15 cellular contexts compared by ENCODE assay signal in the genomic region with DNA sequence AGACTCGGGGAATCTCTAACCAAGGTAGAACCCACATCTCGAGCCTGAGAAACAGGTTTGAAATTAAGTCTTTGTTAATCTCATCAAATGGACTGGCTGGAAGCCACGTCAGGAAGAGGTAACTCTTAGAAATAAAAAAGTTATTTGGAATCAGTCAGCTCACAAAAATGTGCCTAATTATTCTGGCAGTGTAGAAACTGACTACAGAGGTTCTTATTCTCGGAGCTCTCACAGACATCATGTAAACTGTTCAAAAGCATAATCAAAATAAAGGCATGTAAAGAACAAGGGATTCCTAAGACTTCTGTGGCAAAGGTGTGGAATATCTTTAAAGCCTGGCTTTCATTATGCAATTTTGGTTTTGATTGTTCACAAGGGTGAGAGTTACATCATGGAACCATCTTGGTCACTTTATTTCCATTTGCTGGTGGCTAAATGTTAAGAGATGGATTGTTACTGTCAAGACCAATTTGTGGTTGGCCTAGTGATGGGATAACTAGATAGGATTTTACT.
"Had no signal": no experiment of that assay in that cellular context is flagged by ENCODE, and none has a peak within 500 bp of the region (broad histone marks: within the 10 kb centered on the region; RNA-seq: fewer than 3 reads in every experiment).

No MANE protein-coding gene starts in this region.

- H3K9me3 ChIP-seq: adrenal gland, body of pancreas, colonic mucosa, lower lobe of right lung, ovary, stomach had no signal

- H3K36me3 ChIP-seq: colonic mucosa, ovary had no signal

- H3K4me3 ChIP-seq: adrenal gland, body of pancreas, colonic mucosa, lower lobe of right lung, ovary, stomach had no signal

- H3K4me1 ChIP-seq: adrenal gland, body of pancreas, colonic mucosa, lower lobe of right lung, stomach had no signal

- ATAC-seq: body of pancreas; lower lobe of right lung; natural killer cell; sciatic nerve; stimulated activated effector memory CD8-positive, alpha-beta T cell treated with anti-CD3 and anti-CD28 coated beads, Interleukin-12 subunit alpha, Interleukin-12 subunit beta, amount 100 ng/mL, for 72 hours; T-helper 17 cell had no signal

- H3K27ac ChIP-seq: adrenal gland, body of pancreas, colonic mucosa, lower lobe of right lung, ovary, stomach had no signal

- H3K27me3 ChIP-seq: adrenal gland, body of pancreas, colonic mucosa, ovary, stomach had no signal

- DNase-seq: activated CD4-positive, alpha-beta memory T cell treated with anti-CD3 and anti-CD28 coated beads for 36 hours; activated CD4-positive, alpha-beta T cell treated with anti-CD3 and anti-CD28 coated beads for 4 hours; activated naive CD4-positive, alpha-beta T cell treated with Interleukin-2 at 50 U/mL for 16 hours; adrenal gland; body of pancreas; colonic mucosa; endodermal cell; lower lobe of right lung; natural killer cell; ovary; stimulated activated CD4-positive, alpha-beta T cell treated with anti-CD3 and anti-CD28 coated beads, Interleukin-4, amount 100 ng/mL, for 24 hours; stomach; T-helper 17 cell had no signal
